1 cellular context compared by ENCODE assay signal in genomic region chr7:130114374-130114773, GRCh38.
TF ChIP-seq lines count a peak whose summit lies in the region.

No MANE protein-coding gene starts in this region.

TF ChIP-seq in WTC11, 78 proteins besides CTCF, POLR2A, EP300 and RAD21 (continued from another document):
- TF ChIP-seq, protein P1, sequence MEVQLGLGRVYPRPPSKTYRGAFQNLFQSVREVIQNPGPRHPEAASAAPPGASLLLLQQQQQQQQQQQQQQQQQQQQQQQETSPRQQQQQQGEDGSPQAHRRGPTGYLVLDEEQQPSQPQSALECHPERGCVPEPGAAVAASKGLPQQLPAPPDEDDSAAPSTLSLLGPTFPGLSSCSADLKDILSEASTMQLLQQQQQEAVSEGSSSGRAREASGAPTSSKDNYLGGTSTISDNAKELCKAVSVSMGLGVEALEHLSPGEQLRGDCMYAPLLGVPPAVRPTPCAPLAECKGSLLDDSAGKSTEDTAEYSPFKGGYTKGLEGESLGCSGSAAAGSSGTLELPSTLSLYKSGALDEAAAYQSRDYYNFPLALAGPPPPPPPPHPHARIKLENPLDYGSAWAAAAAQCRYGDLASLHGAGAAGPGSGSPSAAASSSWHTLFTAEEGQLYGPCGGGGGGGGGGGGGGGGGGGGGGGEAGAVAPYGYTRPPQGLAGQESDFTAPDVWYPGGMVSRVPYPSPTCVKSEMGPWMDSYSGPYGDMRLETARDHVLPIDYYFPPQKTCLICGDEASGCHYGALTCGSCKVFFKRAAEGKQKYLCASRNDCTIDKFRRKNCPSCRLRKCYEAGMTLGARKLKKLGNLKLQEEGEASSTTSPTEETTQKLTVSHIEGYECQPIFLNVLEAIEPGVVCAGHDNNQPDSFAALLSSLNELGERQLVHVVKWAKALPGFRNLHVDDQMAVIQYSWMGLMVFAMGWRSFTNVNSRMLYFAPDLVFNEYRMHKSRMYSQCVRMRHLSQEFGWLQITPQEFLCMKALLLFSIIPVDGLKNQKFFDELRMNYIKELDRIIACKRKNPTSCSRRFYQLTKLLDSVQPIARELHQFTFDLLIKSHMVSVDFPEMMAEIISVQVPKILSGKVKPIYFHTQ (CRISPR knock-in tag; IDR thresholded peaks at IDR 0.05), result no peak
- TF ChIP-seq TP53 (CRISPR knock-in tag; IDR thresholded peaks at IDR 0.05) (no peak), ZNF138 (CRISPR knock-in tag; conservative IDR thresholded peaks at IDR 0.05) (no peak), ELF4 (CRISPR knock-in tag; IDR thresholded peaks at IDR 0.05; ENCODE audit: low read depth) (no peak)
- TF ChIP-seq, protein P2, sequence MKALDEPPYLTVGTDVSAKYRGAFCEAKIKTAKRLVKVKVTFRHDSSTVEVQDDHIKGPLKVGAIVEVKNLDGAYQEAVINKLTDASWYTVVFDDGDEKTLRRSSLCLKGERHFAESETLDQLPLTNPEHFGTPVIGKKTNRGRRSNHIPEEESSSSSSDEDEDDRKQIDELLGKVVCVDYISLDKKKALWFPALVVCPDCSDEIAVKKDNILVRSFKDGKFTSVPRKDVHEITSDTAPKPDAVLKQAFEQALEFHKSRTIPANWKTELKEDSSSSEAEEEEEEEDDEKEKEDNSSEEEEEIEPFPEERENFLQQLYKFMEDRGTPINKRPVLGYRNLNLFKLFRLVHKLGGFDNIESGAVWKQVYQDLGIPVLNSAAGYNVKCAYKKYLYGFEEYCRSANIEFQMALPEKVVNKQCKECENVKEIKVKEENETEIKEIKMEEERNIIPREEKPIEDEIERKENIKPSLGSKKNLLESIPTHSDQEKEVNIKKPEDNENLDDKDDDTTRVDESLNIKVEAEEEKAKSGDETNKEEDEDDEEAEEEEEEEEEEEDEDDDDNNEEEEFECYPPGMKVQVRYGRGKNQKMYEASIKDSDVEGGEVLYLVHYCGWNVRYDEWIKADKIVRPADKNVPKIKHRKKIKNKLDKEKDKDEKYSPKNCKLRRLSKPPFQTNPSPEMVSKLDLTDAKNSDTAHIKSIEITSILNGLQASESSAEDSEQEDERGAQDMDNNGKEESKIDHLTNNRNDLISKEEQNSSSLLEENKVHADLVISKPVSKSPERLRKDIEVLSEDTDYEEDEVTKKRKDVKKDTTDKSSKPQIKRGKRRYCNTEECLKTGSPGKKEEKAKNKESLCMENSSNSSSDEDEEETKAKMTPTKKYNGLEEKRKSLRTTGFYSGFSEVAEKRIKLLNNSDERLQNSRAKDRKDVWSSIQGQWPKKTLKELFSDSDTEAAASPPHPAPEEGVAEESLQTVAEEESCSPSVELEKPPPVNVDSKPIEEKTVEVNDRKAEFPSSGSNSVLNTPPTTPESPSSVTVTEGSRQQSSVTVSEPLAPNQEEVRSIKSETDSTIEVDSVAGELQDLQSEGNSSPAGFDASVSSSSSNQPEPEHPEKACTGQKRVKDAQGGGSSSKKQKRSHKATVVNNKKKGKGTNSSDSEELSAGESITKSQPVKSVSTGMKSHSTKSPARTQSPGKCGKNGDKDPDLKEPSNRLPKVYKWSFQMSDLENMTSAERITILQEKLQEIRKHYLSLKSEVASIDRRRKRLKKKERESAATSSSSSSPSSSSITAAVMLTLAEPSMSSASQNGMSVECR (CRISPR knock-in tag; IDR thresholded peaks at IDR 0.05; ENCODE audit: borderline replicate concordance), result no peak
